Comparison of ENCODE assay signal across 1 cellular context in the genomic region with DNA sequence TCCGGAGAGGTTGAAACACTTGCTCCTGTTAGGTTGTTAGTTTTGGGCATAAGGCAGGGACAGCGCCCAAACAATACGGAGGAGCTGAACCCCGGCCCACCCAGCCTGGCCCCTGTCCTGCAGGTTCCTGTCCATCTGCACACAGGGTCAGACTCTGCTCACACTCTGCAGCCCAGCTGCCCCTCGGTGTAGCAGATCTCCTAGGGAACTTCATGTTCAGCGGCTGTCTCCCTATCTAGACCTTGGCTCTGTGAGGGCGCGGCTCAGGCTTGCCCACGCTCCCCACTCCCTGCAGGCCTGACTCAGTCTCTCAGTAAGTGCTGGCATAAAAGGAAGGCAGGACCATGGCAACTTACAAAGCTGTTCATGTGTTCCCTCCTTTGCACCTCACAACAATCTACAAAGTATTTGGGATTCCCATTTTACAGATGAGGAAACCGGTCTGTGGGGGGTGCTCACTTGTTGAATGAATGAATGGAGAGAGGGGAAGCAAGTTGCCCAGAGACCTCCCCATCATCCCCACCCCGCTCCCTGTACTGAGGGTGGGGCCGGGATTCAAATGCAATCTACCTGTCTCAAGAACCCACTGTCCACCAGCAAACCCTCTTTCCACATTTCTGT.
TF ChIP-seq lines count a peak whose summit lies in the region.

No MANE protein-coding gene starts in this region.

TF ChIP-seq in IMR-90, 13 proteins besides CTCF, POLR2A, EP300 and RAD21:
- TF ChIP-seq SMC3 (IDR thresholded peaks at IDR 0.05; ENCODE audit: low read depth, low read length) (no peak), BHLHE40 (IDR thresholded peaks at IDR 0.05; ENCODE audit: low read depth, low read length) (no peak), FOS (IDR thresholded peaks at IDR 0.05; ENCODE audit: low read depth, low read length) (no peak), NFE2L2 (IDR thresholded peaks at IDR 0.05; ENCODE audit: low read depth, low read length) (no peak), RCOR1 (IDR thresholded peaks at IDR 0.05; ENCODE audit: insufficient replicate concordance, low read length) (no peak), RFX5 (IDR thresholded peaks at IDR 0.05; ENCODE audit: low read depth, low read length) (no peak), MAFK (IDR thresholded peaks at IDR 0.05; ENCODE audit: low read depth, low read length) (no peak), MAZ (IDR thresholded peaks at IDR 0.05; ENCODE audit: borderline replicate concordance, low read depth, low read length) (no peak), MXI1 (IDR thresholded peaks at IDR 0.05; ENCODE audit: borderline replicate concordance, low read depth, low read length) (no peak), CEBPB (IDR thresholded peaks at IDR 0.05; ENCODE audit: low read depth, low read length) (no peak), CHD1 (IDR thresholded peaks at IDR 0.05; ENCODE audit: low read depth, low read length) (no peak)
- TF ChIP-seq, protein P1, sequence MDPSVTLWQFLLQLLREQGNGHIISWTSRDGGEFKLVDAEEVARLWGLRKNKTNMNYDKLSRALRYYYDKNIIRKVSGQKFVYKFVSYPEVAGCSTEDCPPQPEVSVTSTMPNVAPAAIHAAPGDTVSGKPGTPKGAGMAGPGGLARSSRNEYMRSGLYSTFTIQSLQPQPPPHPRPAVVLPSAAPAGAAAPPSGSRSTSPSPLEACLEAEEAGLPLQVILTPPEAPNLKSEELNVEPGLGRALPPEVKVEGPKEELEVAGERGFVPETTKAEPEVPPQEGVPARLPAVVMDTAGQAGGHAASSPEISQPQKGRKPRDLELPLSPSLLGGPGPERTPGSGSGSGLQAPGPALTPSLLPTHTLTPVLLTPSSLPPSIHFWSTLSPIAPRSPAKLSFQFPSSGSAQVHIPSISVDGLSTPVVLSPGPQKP (IDR thresholded peaks at IDR 0.05; ENCODE audit: borderline replicate concordance, low read depth, low read length) = no peak
- TF ChIP-seq, protein P2, sequence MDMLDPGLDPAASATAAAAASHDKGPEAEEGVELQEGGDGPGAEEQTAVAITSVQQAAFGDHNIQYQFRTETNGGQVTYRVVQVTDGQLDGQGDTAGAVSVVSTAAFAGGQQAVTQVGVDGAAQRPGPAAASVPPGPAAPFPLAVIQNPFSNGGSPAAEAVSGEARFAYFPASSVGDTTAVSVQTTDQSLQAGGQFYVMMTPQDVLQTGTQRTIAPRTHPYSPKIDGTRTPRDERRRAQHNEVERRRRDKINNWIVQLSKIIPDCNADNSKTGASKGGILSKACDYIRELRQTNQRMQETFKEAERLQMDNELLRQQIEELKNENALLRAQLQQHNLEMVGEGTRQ (IDR thresholded peaks at IDR 0.05; ENCODE audit: low read depth, low read length) = no peak
TF ChIP-seq in IMR-90: peak in this region for 0.
